ENCODE assay signal across 8 cellular contexts in genomic region chr3:44554626-44555592, GRCh38. TPM values are rescaled to one million over a fixed set of nuclear protein-coding genes. Genes with fewer than 3 reads are reported as not detected.
A peak's percentile ranks its signal among the peaks of the same experiment; 100 is the strongest.
DNase-seq lines count a peak whose midpoint lies in the region; ATAC-seq, FAIRE-seq and TF ChIP-seq lines count a peak whose summit lies in the region.

Gene ZKSCAN7, plus strand, starts transcription at chr3:44555193. Its CDS starts 1,855 bp downstream, at chr3:44557048.

- WGBS in adipose tissue, 3 donors, result 4 to 6% (median 5%) methylated on average over 66 to 68 of the region's 68 CpGs
- 4 to 15% (median 8%) methylated on average over 25 to 68 of the region's 68 CpGs for WGBS in heart left ventricle, 4 donors
- 3 to 4% methylated on average over 65 to 68 of the region's 68 CpGs for WGBS in pancreas, 2 donors
- 5 to 24% methylated on average over 12 to 45 of the region's 68 CpGs for WGBS in thyroid gland, 2 donors

- peak in 6 of 12 donors; percentile 10 to 47 (median 24) for TF ChIP-seq CTCF in heart left ventricle (IDR thresholded peaks at IDR 0.05)
- no peak for TF ChIP-seq CTCF in pancreas (IDR thresholded peaks at IDR 0.05)
- TF ChIP-seq CTCF in thyroid gland (IDR thresholded peaks at IDR 0.05), result peak in 1 of 6 experiments; percentile 16

- ATAC-seq in GM18505 (IDR thresholded peaks at IDR 0.05; ENCODE audit: unreplicated experiment) (peak; percentile 57), HG03025 (IDR thresholded peaks at IDR 0.05; ENCODE audit: low FRiP score, unreplicated experiment) (peak; percentile 77), heart left ventricle (peak; percentile 58 to 90 (median 86)), pancreas (peak; percentile 90 to 96 (median 92)), GM19324 (IDR thresholded peaks at IDR 0.05; ENCODE audit: low FRiP score, unreplicated experiment) (no peak)

- H3K36me3 ChIP-seq in heart left ventricle, result peaks cover 0 to 15% (median 3%) of the 10 kb centered on the region in 9 donors
- H3K36me3 ChIP-seq in pancreas, result no peaks in the 10 kb centered on the region
- H3K36me3 ChIP-seq in thyroid gland, result peaks cover 0 to 3% of the 10 kb centered on the region in 2 donors

- peaks cover 0 to 16% (median 11%) of the 10 kb centered on the region in 12 donors for H3K4me1 ChIP-seq in heart left ventricle
- H3K4me1 ChIP-seq in pancreas, result peaks cover 5 to 11% (median 7%) of the 10 kb centered on the region in 3 donors
- peaks cover 7 to 10% of the 10 kb centered on the region in 2 donors for H3K4me1 ChIP-seq in thyroid gland

- peak; percentile 9 for DNase-seq in SK-MEL-5 (ENCODE audit: low read depth, low spot score)
- peak; percentile 48 to 83 (median 68) for DNase-seq in heart left ventricle
- DNase-seq in pancreas, result peak; percentile 50 to 87 (median 62)
- DNase-seq in thyroid gland, result peak; percentile 62 to 68

- TF ChIP-seq POLR2A in GM18505 (IDR thresholded peaks at IDR 0.05; ENCODE audit: borderline replicate concordance, extremely low read depth, insufficient read depth, insufficient read length) (peak; percentile 42), heart left ventricle (IDR thresholded peaks at IDR 0.05) (no peak), thyroid gland (IDR thresholded peaks at IDR 0.05) (peak in 1 of 2 donors; percentile 40)

- in situ Hi-C loops in SK-MEL-5 (cut with HindIII; ENCODE audit: low pct_unique_long_range_greater_than_20kb, low sequenced_read_pairs), result no loop called here

- peak within 1 kb of the TSS; percentile 54 for H3K27ac ChIP-seq in adipose tissue (ENCODE audit: low read depth, low read length)
- H3K27ac ChIP-seq in heart left ventricle, result peak within 1 kb of the TSS in 11 of 12 donors; percentile 44 to 84 (median 66)
- peak within 1 kb of the TSS; percentile 55 to 71 (median 60) for H3K27ac ChIP-seq in pancreas
- H3K27ac ChIP-seq in thyroid gland, result peak within 1 kb of the TSS in 2 of 3 donors; percentile 40 to 53

- intact Hi-C loops in heart left ventricle (cut with DNase I) (no loop called here), pancreas (cut with DNase I) (no loop called here), thyroid gland (cut with DNase I) (no loop called here)

- peak within 1 kb of the TSS; percentile 51 to 91 (median 69) for H3K4me3 ChIP-seq in heart left ventricle
- H3K4me3 ChIP-seq in pancreas, result peak within 1 kb of the TSS; percentile 61 to 88 (median 73)
- peak within 1 kb of the TSS; percentile 21 to 60 (median 41) for H3K4me3 ChIP-seq in thyroid gland (replicated peaks in 1 of 3)

- H3K27me3 ChIP-seq in heart left ventricle (peaks cover 0 to 11% (median 0%) of the 10 kb centered on the region in 9 donors), pancreas (peaks cover 0 to 4% (median 0%) of the 10 kb centered on the region in 4 donors), thyroid gland (no peaks in the 10 kb centered on the region)

- no peak for FAIRE-seq in pancreas (lab: Jason Lieb, UNC)

- H3K9me3 ChIP-seq in heart left ventricle, result no peaks in the 10 kb centered on the region
- H3K9me3 ChIP-seq in pancreas, result no peaks in the 10 kb centered on the region
- no peaks in the 10 kb centered on the region for H3K9me3 ChIP-seq in thyroid gland

RNA-seq across cellular contexts. Expression of gene ZKSCAN7, which starts in this region (rescaled TPM):
- total RNA-seq in SK-MEL-5 (2014; rRNA removed; shearing (Covaris generic)), result 1.1 and 2.1 TPM in 2 replicates
- 1.0 and 1.4 TPM in 2 replicates for polyA plus RNA-seq in SK-MEL-5 (2015; cell fraction: cytosol; rRNA removed)
- polyA plus RNA-seq in SK-MEL-5 (2015; cell fraction: nucleus; rRNA removed), result 5.0 and 5.3 TPM in 2 replicates
- polyA plus RNA-seq in adipose tissue (1 to 10 TPM; 1.6 to 3.3 (median 1.8) TPM), heart left ventricle (1 to 10 TPM; 1.3 to 2.1 TPM), pancreas (1 to 10 TPM; 2.4 to 2.5 TPM)
- total RNA-seq in heart left ventricle (1 to 10 TPM; 1.2 to 3.7 (median 2.3) TPM), pancreas (1 to 10 TPM; 1.3 to 5.2 (median 2.1) TPM), thyroid gland (10 to 100 TPM in 2 of 4 donors, 1 to 10 TPM in 2; 6.1 to 12.0 (median 10.0) TPM)

Comparison
In these comparisons a context has a peak if more than half of its experiments do, and no peak if none do; other contexts are left out.
1. DNase-seq: peak in every context shown above with its lines; median percentile 68 in heart left ventricle; 65 in thyroid gland; 62 in pancreas; 9 in SK-MEL-5.